In genomic region chr6:31740397-31741223, GRCh38 we compare ENCODE assay signal across 6 cellular contexts. TPM values are rescaled to one million over a fixed set of nuclear protein-coding genes. Genes with fewer than 3 reads are reported as not detected.
DNase-seq lines count a peak whose midpoint lies in the region; ATAC-seq and TF ChIP-seq lines count a peak whose summit lies in the region.

No MANE protein-coding gene starts in this region.

- intact Hi-C loops in psoas muscle (cut with DNase I) = no loop called here

- peak; percentile 58 for DNase-seq in stimulated activated CD4-positive, alpha-beta T cell treated with anti-CD3 and anti-CD28 coated beads, Interleukin-15, amount 100 ng/mL, for 24 hours
- DNase-seq in stimulated activated CD4-positive, alpha-beta T cell treated with anti-CD3 and anti-CD28 coated beads, Interleukin-4, amount 100 ng/mL, for 24 hours = no peak
- no peak for DNase-seq in psoas muscle
- no peak for DNase-seq in stimulated activated CD4-positive, alpha-beta T cell treated with anti-CD3 and anti-CD28 coated beads, Interleukin-1b, Interleukin-23, amount 100 ng/mL, for 48 hours
- no peak for DNase-seq in NCI-H128 (lab: John Stamatoyannopoulos, UW; ENCODE audit: unreplicated experiment)

- H3K27me3 ChIP-seq in ectodermal cell (ENCODE audit: control insufficient read depth, insufficient read depth, low read length, poor library complexity, severe bottlenecking) = no peaks in the 10 kb centered on the region
- H3K27me3 ChIP-seq in psoas muscle (ENCODE audit: insufficient read depth in 3 of 3, low read length in 2 of 3) = no peaks in the 10 kb centered on the region

- peaks cover 4% of the 10 kb centered on the region for H3K36me3 ChIP-seq in ectodermal cell (ENCODE audit: control insufficient read depth, insufficient read depth, low read length)
- no peaks in the 10 kb centered on the region for H3K36me3 ChIP-seq in psoas muscle (ENCODE audit: insufficient read depth in 1 of 2, low read depth in 1 of 2)

- H3K4me1 ChIP-seq in ectodermal cell (ENCODE audit: control insufficient read depth, insufficient read depth, low read length) = peaks cover 39% of the 10 kb centered on the region
- peaks cover 14% of the 10 kb centered on the region for H3K4me1 ChIP-seq in psoas muscle

- H3K4me3 ChIP-seq in ectodermal cell (ENCODE audit: insufficient read depth, low read depth, low read length) (peak overlapping the region; percentile 52), psoas muscle (peak overlapping the region; percentile 74)

- peak overlapping the region; percentile 51 for H3K27ac ChIP-seq in ectodermal cell (ENCODE audit: insufficient read depth, low read depth, low read length, poor library complexity, severe bottlenecking)
- no peak overlapping the region for H3K27ac ChIP-seq in psoas muscle

- ATAC-seq in psoas muscle = no peak

- WGBS in ectodermal cell, 2 experiments = 40 to 43% methylated on average over 29 of the region's 29 CpGs
- whole genome bisulfite sequencing in psoas muscle, 3 donors = 20 to 22% (median 22%) methylated on average over 28 to 29 of the region's 29 CpGs

- no peaks in the 10 kb centered on the region for H3K9me3 ChIP-seq in ectodermal cell (ENCODE audit: control insufficient read depth, low read length)
- no peaks in the 10 kb centered on the region for H3K9me3 ChIP-seq in psoas muscle

- no peak for TF ChIP-seq CTCF in psoas muscle (IDR thresholded peaks at IDR 0.05)

RNA-seq across cellular contexts. Expression of gene MSH5, which starts 0.8 kb away (rescaled TPM):
- polyA plus RNA-seq in ectodermal cell (2013, experiment 1 of 4) = 51.6 TPM
- 46.9 TPM for polyA plus RNA-seq in ectodermal cell (2013, experiment 2 of 4)
- polyA plus RNA-seq in ectodermal cell (2013, experiment 3 of 4) = 34.1 TPM
- polyA plus RNA-seq in ectodermal cell (2013, experiment 4 of 4) = 44.3 TPM
- 1 to 10 TPM; 1.7 to 3.0 (median 1.8) TPM for total RNA-seq in psoas muscle
- 1 to 10 TPM; 1.4 to 2.7 (median 1.7) TPM for polyA plus RNA-seq in psoas muscle

RNA-seq across cellular contexts. Expression of gene CLIC1, which starts 4.3 kb away (rescaled TPM):
- polyA plus RNA-seq in ectodermal cell (2013, experiment 1 of 4) = 259 TPM
- polyA plus RNA-seq in ectodermal cell (2013, experiment 2 of 4) = 256 TPM
- 192 TPM for polyA plus RNA-seq in ectodermal cell (2013, experiment 3 of 4)
- 213 TPM for polyA plus RNA-seq in ectodermal cell (2013, experiment 4 of 4)
- total RNA-seq in psoas muscle = 10 to 100 TPM; 29.1 to 51.2 (median 41.9) TPM
- 10 to 100 TPM; 20.6 to 85.9 (median 35.1) TPM for polyA plus RNA-seq in psoas muscle

RNA-seq across cellular contexts. Expression of gene DDAH2, which starts 11.5 kb away (rescaled TPM):
- 203 TPM for polyA plus RNA-seq in ectodermal cell (2013, experiment 1 of 4)
- polyA plus RNA-seq in ectodermal cell (2013, experiment 2 of 4) = 191 TPM
- 156 TPM for polyA plus RNA-seq in ectodermal cell (2013, experiment 3 of 4)
- 173 TPM for polyA plus RNA-seq in ectodermal cell (2013, experiment 4 of 4)
- 10 to 100 TPM in 2 of 4 donors, 1 to 10 TPM in 2; 8.4 to 16.2 (median 10.2) TPM for total RNA-seq in psoas muscle
- 10 to 100 TPM in 2 of 3 donors, 1 to 10 TPM in 1; 6.3 to 13.8 (median 11.3) TPM for polyA plus RNA-seq in psoas muscle

RNA-seq across cellular contexts. Expression of gene MPIG6B, which starts 17.4 kb away (rescaled TPM):
- not detected for polyA plus RNA-seq in ectodermal cell (2013, experiment 1 of 4)
- not detected for polyA plus RNA-seq in ectodermal cell (2013, experiment 2 of 4)
- polyA plus RNA-seq in ectodermal cell (2013, experiment 3 of 4) = not detected
- polyA plus RNA-seq in ectodermal cell (2013, experiment 4 of 4) = not detected
- under 1 TPM; 0.10 to 0.37 (median 0.22) TPM for total RNA-seq in psoas muscle
- under 1 TPM in 1 of 3 donors, not detected in 2; 0.04 TPM for polyA plus RNA-seq in psoas muscle

RNA-seq across cellular contexts. Expression of gene LY6G6C, which starts 19.1 kb away (rescaled TPM):
- 1.00 TPM for polyA plus RNA-seq in ectodermal cell (2013, experiment 1 of 4)
- 0.78 TPM for polyA plus RNA-seq in ectodermal cell (2013, experiment 2 of 4)
- 0.64 TPM for polyA plus RNA-seq in ectodermal cell (2013, experiment 3 of 4)
- 0.77 TPM for polyA plus RNA-seq in ectodermal cell (2013, experiment 4 of 4)
- total RNA-seq in psoas muscle = not detected
- polyA plus RNA-seq in psoas muscle = not detected
